ENCODE assay signal across 8 cellular contexts in genomic region chr10:3805227-3805790, GRCh38. TPM values are rescaled to one million over a fixed set of nuclear protein-coding genes. Genes with fewer than 3 reads are reported as not detected.
DNase-seq lines count a peak whose midpoint lies in the region; ATAC-seq and TF ChIP-seq lines count a peak whose summit lies in the region.

No MANE protein-coding gene starts in this region.

- no peaks in the 10 kb centered on the region for H3K36me3 ChIP-seq in CD4-positive, alpha-beta memory T cell (ENCODE audit: insufficient read depth, low read length)
- no peaks in the 10 kb centered on the region for H3K36me3 ChIP-seq in spleen

- H3K4me3 Mint-ChIP-seq in CD4-positive, alpha-beta memory T cell, result peak overlapping the region in 7 of 8 donors; percentile 38 to 85 (median 76)
- peak overlapping the region; percentile 53 for H3K4me3 Mint-ChIP-seq in activated CD8-positive, alpha-beta T cell treated with anti-CD3 and anti-CD28 coated beads, Interleukin-2, amount 10 ng/mL, durations not matched to agents 7 days and 5 days

- intact Hi-C loops in CD4-positive, alpha-beta memory T cell (cut with micrococcal nuclease), result loop anchor here (1.0 kb wide), 6 partner anchors 20 to 144 kb away; partner anchors contain the start of gene KLF6
- intact Hi-C loops in spleen (cut with DNase I; ENCODE audit: low total_unique reads), result no loop called here

- H3K9me3 ChIP-seq in CD4-positive, alpha-beta memory T cell (ENCODE audit: control insufficient read depth in 1 of 2, low read length in 2 of 2), result no peaks in the 10 kb centered on the region
- no peaks in the 10 kb centered on the region for H3K9me3 ChIP-seq in spleen

- POLR2A ChIA-PET in CD4-positive, alpha-beta memory T cell (lab: Charles Lee; ENCODE audit: partially characterized antibody), result interaction anchor here (0.9 to 17.8 kb wide), 33 partner anchors 9 to 275 kb away, joined by 3 to 1468 read pairs (median 6); partner anchors contain the start of gene KLF6
- POLR2A ChIA-PET in activated CD8-positive, alpha-beta T cell treated with anti-CD3 and anti-CD28 coated beads, Interleukin-2, amount 10 ng/mL, durations not matched to agents 7 days and 5 days (lab: Charles Lee), result interaction anchor here (0.7 to 13.1 kb wide), 9 partner anchors 13 to 167 kb away, joined by 3 to 658 read pairs (median 7); partner anchors contain the start of gene KLF6
- POLR2A ChIA-PET in HEK293T (lab: Yijun Ruan, JAX), result interaction anchor here (0.7 to 3.6 kb wide), 2 partner anchors 20 to 47 kb away, joined by 3 to 41 read pairs; partner anchors contain the start of gene KLF6

- H3K4me1 Mint-ChIP-seq in CD4-positive, alpha-beta memory T cell, result peaks cover 10 to 76% (median 68%) of the 10 kb centered on the region in 4 donors
- H3K4me1 Mint-ChIP-seq in activated CD8-positive, alpha-beta T cell treated with anti-CD3 and anti-CD28 coated beads, Interleukin-2, amount 10 ng/mL, durations not matched to agents 7 days and 5 days (ENCODE audit: low read depth), result peaks cover 53% of the 10 kb centered on the region

- H3K36me3 Mint-ChIP-seq in CD4-positive, alpha-beta memory T cell, result peaks cover 0 to 8% of the 10 kb centered on the region in 2 donors
- H3K36me3 Mint-ChIP-seq in activated CD8-positive, alpha-beta T cell treated with anti-CD3 and anti-CD28 coated beads, Interleukin-2, amount 10 ng/mL, durations not matched to agents 7 days and 5 days (ENCODE audit: low read depth), result no peaks in the 10 kb centered on the region

- no peaks in the 10 kb centered on the region for H3K9me3 Mint-ChIP-seq in CD4-positive, alpha-beta memory T cell
- H3K9me3 Mint-ChIP-seq in activated CD8-positive, alpha-beta T cell treated with anti-CD3 and anti-CD28 coated beads, Interleukin-2, amount 10 ng/mL, durations not matched to agents 7 days and 5 days (ENCODE audit: insufficient read depth), result no peaks in the 10 kb centered on the region

- no peaks in the 10 kb centered on the region for H3K27me3 Mint-ChIP-seq in CD4-positive, alpha-beta memory T cell
- no peaks in the 10 kb centered on the region for H3K27me3 Mint-ChIP-seq in activated CD8-positive, alpha-beta T cell treated with anti-CD3 and anti-CD28 coated beads, Interleukin-2, amount 10 ng/mL, durations not matched to agents 7 days and 5 days (ENCODE audit: low read depth)

- peak overlapping the region; percentile 2 to 41 for H3K4me3 ChIP-seq in CD4-positive, alpha-beta memory T cell (ENCODE audit: low read length in 2 of 2)
- H3K4me3 ChIP-seq in fibroblast of villous mesenchyme (ENCODE audit: low read depth, low read length) (no peak overlapping the region), spleen (peak overlapping the region in 1 of 8 donors; percentile 11)

- H3K27me3 ChIP-seq in CD4-positive, alpha-beta memory T cell (ENCODE audit: insufficient read depth, low read length), result no peaks in the 10 kb centered on the region
- no peaks in the 10 kb centered on the region for H3K27me3 ChIP-seq in spleen (replicated peaks in 1 of 7)

- TF ChIP-seq CTCF in fibroblast of villous mesenchyme (IDR thresholded peaks at IDR 0.05; ENCODE audit: insufficient read depth, low read depth, low read length) (no peak), spleen (IDR thresholded peaks at IDR 0.05 in 8 of 11, conservative IDR thresholded peaks at IDR 0.05 in 3 of 11) (no peak)

- 40 to 46% (median 44%) methylated on average over 6 of the region's 6 CpGs for WGBS in spleen, 5 donors

- peak; percentile 82 to 93 (median 91) for DNase-seq in CD4-positive, alpha-beta memory T cell
- DNase-seq in M059J (ENCODE audit: low read depth) (peak; percentile 91), fibroblast of villous mesenchyme (ENCODE audit: low read depth) (peak; percentile 86), spleen (no peak), HEK293T (ENCODE audit: extremely low spot score) (no peak)
- peak; percentile 80 for DNase-seq in activated CD8-positive, alpha-beta T cell treated with anti-CD3 and anti-CD28 coated beads, Interleukin-2, amount 10 ng/mL, durations not matched to agents 7 days and 5 days
- DNase-seq in effector CD8-positive, alpha-beta T cell (lab: John Stamatoyannopoulos, UW), result no peak

- peak overlapping the region; percentile 99 for H3K27ac ChIP-seq in CD4-positive, alpha-beta memory T cell (ENCODE audit: low read depth, low read length)
- peak overlapping the region; percentile 67 to 90 (median 84) for H3K27ac ChIP-seq in spleen

- ATAC-seq in GM21423 (IDR thresholded peaks at IDR 0.05; ENCODE audit: unreplicated experiment), result peak; percentile 34
- ATAC-seq in activated CD8-positive, alpha-beta T cell treated with anti-CD3 and anti-CD28 coated beads, Interleukin-2, amount 10 ng/mL, durations not matched to agents 7 days and 5 days, result peak; percentile 52

- peaks cover 98% of the 10 kb centered on the region for H3K4me1 ChIP-seq in CD4-positive, alpha-beta memory T cell (ENCODE audit: insufficient read depth, low read length)
- peaks cover 9 to 87% (median 70%) of the 10 kb centered on the region in 6 donors for H3K4me1 ChIP-seq in spleen

- TF ChIP-seq POLR2A in spleen (IDR thresholded peaks at IDR 0.05), result no peak

- CTCF ChIA-PET in CD4-positive, alpha-beta memory T cell (lab: Charles Lee; ENCODE audit: partially characterized antibody), result interaction anchor here (0.8 to 4.1 kb wide), 4 partner anchors 22 to 72 kb away, joined by 3 to 39 read pairs (median 6); partner anchors contain the start of gene KLF6
- CTCF ChIA-PET in activated CD8-positive, alpha-beta T cell treated with anti-CD3 and anti-CD28 coated beads, Interleukin-2, amount 10 ng/mL, durations not matched to agents 7 days and 5 days (lab: Charles Lee), result interaction anchor here (1.1 to 3.5 kb wide), 3 partner anchors 21 to 156 kb away, joined by 3 to 19 read pairs (median 3); partner anchors contain the start of gene KLF6
- CTCF ChIA-PET in HEK293T (lab: Yijun Ruan, JAX), result no interaction called here

- no peak overlapping the region for H3K27ac Mint-ChIP-seq in CD4-positive, alpha-beta memory T cell
- H3K27ac Mint-ChIP-seq in activated CD8-positive, alpha-beta T cell treated with anti-CD3 and anti-CD28 coated beads, Interleukin-2, amount 10 ng/mL, durations not matched to agents 7 days and 5 days, result peak overlapping the region; percentile 98

TF ChIP-seq in HEK293T, 16 proteins besides CTCF, POLR2A, EP300 and RAD21:
- TF ChIP-seq L3MBTL2 (conservative IDR thresholded peaks at IDR 0.05) (no peak), SUZ12 (IDR thresholded peaks at IDR 0.05) (no peak), FOXA1 (IDR thresholded peaks at IDR 0.05) (no peak), PKNOX1 (IDR thresholded peaks at IDR 0.05) (no peak), ELF4 (IDR thresholded peaks at IDR 0.05) (no peak), SP1 (IDR thresholded peaks at IDR 0.05) (no peak), ZNF384 (IDR thresholded peaks at IDR 0.05) (no peak), BHLHE40 (IDR thresholded peaks at IDR 0.05; ENCODE audit: borderline replicate concordance) (no peak), FOXK2 (IDR thresholded peaks at IDR 0.05) (no peak), FOXM1 (IDR thresholded peaks at IDR 0.05; ENCODE audit: borderline replicate concordance) (no peak), HDGF (IDR thresholded peaks at IDR 0.05; ENCODE audit: borderline replicate concordance) (no peak), CTBP1 (IDR thresholded peaks at IDR 0.05; ENCODE audit: borderline replicate concordance) (no peak), ARNT (IDR thresholded peaks at IDR 0.05) (no peak)

RNA-seq across cellular contexts. Expression of gene KLF6, which starts 20.3 kb away (rescaled TPM):
- total RNA-seq in CD4-positive, alpha-beta memory T cell, result 100 to 1,000 TPM; 291 to 311 TPM
- 100 to 1,000 TPM; 814 to 865 TPM for polyA plus RNA-seq in CD4-positive, alpha-beta memory T cell
- total RNA-seq in M059J (2014; rRNA removed; shearing (Covaris generic)), result 4.8 and 9.9 TPM in 2 replicates
- 100 to 1,000 TPM; 208 to 215 TPM for total RNA-seq in activated CD8-positive, alpha-beta T cell treated with anti-CD3 and anti-CD28 coated beads, Interleukin-2, amount 10 ng/mL, durations not matched to agents 7 days and 5 days
- 37.6 and 51.5 TPM in 2 replicates for total RNA-seq in fibroblast of villous mesenchyme
- 100 to 1,000 TPM in 5 of 7 donors, 10 to 100 TPM in 2; 65.0 to 211 (median 135) TPM for total RNA-seq in spleen
- 10 to 100 TPM; 18.8 to 26.6 (median 19.6) TPM for polyA plus RNA-seq in spleen

Comparison
In these comparisons a context has a peak if more than half of its experiments do, and no peak if none do; other contexts are left out.
1. DNase-seq: peak in CD4-positive, alpha-beta memory T cell (5 of 5), M059J (single experiment), activated CD8-positive, alpha-beta T cell treated with anti-CD3 and anti-CD28 coated beads, Interleukin-2, amount 10 ng/mL, durations not matched to agents 7 days and 5 days (single experiment) and fibroblast of villous mesenchyme (single experiment); none in spleen (single experiment), effector CD8-positive, alpha-beta T cell (single experiment) and HEK293T (single experiment).